8 cellular contexts compared by ENCODE assay signal in the genomic region with DNA sequence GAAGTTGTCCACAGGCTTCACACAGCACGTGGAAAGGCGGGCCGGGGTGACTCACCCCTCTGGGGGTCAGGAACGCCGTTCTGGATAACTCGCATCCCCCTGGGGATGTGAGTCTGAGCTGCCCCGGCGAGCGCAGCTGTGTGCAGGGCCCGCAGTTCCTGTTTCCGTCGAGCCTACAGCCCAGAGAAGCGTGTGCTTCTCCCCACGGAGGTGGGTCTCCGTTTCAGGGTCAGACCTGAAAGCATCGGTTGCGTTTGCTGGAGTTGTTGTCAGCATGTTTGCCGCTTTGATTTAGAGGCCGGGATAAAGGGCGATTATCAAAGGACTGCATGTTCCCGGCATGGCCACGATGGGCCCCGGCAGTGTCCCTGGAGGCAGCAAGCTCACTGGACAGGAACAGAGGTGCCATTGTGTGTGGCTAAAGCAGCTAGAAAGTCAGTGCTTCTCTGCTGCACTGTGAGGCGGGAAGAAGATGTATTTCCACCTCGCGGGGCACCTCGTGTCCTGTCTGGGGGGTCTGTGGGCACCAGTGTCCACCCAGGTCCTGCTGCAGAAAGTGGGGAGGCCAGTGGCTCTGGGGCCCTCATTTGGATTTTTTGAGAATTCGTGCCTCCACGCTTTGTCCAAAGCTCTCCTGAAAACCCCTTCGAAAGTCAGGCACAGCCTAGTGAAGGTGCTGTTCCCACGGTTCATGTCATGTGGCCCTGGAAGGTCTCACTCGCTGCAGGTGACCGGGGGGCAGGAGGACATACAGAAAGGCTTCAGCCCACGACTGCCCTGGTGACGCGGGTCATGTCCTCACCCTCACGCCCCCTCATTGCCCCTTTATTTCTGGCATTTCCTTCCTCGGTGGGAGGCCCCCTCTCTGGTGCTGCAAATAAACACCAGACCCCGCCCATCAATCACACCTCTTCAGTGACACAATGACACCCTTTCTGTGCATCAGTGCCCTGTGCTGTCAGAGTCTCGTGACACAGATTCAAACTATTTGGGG. TPM values are rescaled to one million over a fixed set of nuclear protein-coding genes. Genes with fewer than 3 reads are reported as not detected.
DNase-seq lines count a peak whose midpoint lies in the region; ATAC-seq and TF ChIP-seq lines count a peak whose summit lies in the region.

No MANE protein-coding gene starts in this region.

- H3K9me3 ChIP-seq in spleen = no peaks in the 10 kb centered on the region

- WGBS in spleen, 5 donors = 29 to 46% (median 41%) methylated on average over 33 to 40 of the region's 40 CpGs

- peaks cover 3 to 74% (median 39%) of the 10 kb centered on the region in 6 donors for H3K4me1 ChIP-seq in spleen

- H3K27me3 ChIP-seq in spleen (replicated peaks in 1 of 7) = no peaks in the 10 kb centered on the region

- DNase-seq in HCEC 1CT (peak; percentile 11), NOMO-1 treated with DMSO at 0.1 percent for 48 hours (lab: John Stamatoyannopoulos, UW; ENCODE audit: unreplicated experiment) (peak; percentile 23), glomerular visceral epithelial cell (ENCODE audit: extremely low spot score) (peak; percentile 57), spleen (peak; percentile 94), NCI-H1105 treated with DMSO at 0.1 percent for 48 hours (lab: John Stamatoyannopoulos, UW) (no peak), kidney glomerular epithelial cell (lab: John Stamatoyannopoulos, UW) (no peak)
- no peak for DNase-seq in activated CD4-positive, CD25-positive, alpha-beta regulatory T cell (lab: John Stamatoyannopoulos, UW)

- no peak for TF ChIP-seq CTCF in spleen (IDR thresholded peaks at IDR 0.05 in 8 of 11, conservative IDR thresholded peaks at IDR 0.05 in 3 of 11)

- peak overlapping the region; percentile 27 to 93 (median 86) for H3K27ac ChIP-seq in spleen

- peak overlapping the region in 4 of 8 donors; percentile 5 to 60 (median 8) for H3K4me3 ChIP-seq in spleen

- peak; percentile 73 for ATAC-seq in GM18505 (IDR thresholded peaks at IDR 0.05; ENCODE audit: unreplicated experiment)

- intact Hi-C loops in spleen (cut with DNase I; ENCODE audit: low total_unique reads) = no loop called here

- TF ChIP-seq POLR2A in GM18505 (IDR thresholded peaks at IDR 0.05; ENCODE audit: borderline replicate concordance, extremely low read depth, insufficient read depth, insufficient read length) (peak; percentile 89), spleen (IDR thresholded peaks at IDR 0.05) (peak in 1 of 3 donors; percentile 46)

- H3K36me3 ChIP-seq in spleen = no peaks in the 10 kb centered on the region

RNA-seq across cellular contexts. Expression of a gene that starts 27.4 kb away (rescaled TPM):
- total RNA-seq in spleen = 100 to 1,000 TPM; 190 to 272 (median 211) TPM
- 100 to 1,000 TPM; 100 to 152 (median 146) TPM for polyA plus RNA-seq in spleen

RNA-seq across cellular contexts. Expression of a gene that starts 49.1 kb away (rescaled TPM):
- 10 to 100 TPM in 1 of 7 donors, 1 to 10 TPM in 6; 5.8 to 10.5 (median 6.8) TPM for total RNA-seq in spleen
- polyA plus RNA-seq in spleen = 1 to 10 TPM; 2.7 to 5.1 (median 4.3) TPM

RNA-seq across cellular contexts. Expression of a gene that starts 49.4 kb away (rescaled TPM):
- 100 to 1,000 TPM; 101 to 118 (median 111) TPM for total RNA-seq in spleen
- 10 to 100 TPM; 33.4 to 47.8 (median 40.9) TPM for polyA plus RNA-seq in spleen

Comparison
In these comparisons a context has a peak if more than half of its experiments do, and no peak if none do; other contexts are left out.
1. DNase-seq: peak in HCEC 1CT (single experiment), NOMO-1 treated with DMSO at 0.1 percent for 48 hours (single experiment), glomerular visceral epithelial cell (single experiment) and spleen (single experiment); none in activated CD4-positive, CD25-positive, alpha-beta regulatory T cell (0 of 4), NCI-H1105 treated with DMSO at 0.1 percent for 48 hours (single experiment) and kidney glomerular epithelial cell (single experiment).